Comparison of ENCODE assay signal across 16 cellular contexts in genomic region chr2:145626301-145626700, GRCh38.
"Had no signal": no experiment of that assay in that cellular context is flagged by ENCODE, and none has a peak within 500 bp of the region (broad histone marks: within the 10 kb centered on the region; RNA-seq: fewer than 3 reads in every experiment).

No MANE protein-coding gene starts in this region.

- H3K27me3 ChIP-seq: gastroesophageal sphincter, suprapubic skin, thyroid gland had no signal

- H3K4me1 ChIP-seq: gastroesophageal sphincter, suprapubic skin, thyroid gland had no signal

- H3K36me3 ChIP-seq: gastroesophageal sphincter, suprapubic skin, thyroid gland had no signal

- DNase-seq: effector CD8-positive, alpha-beta T cell; glutamatergic neuron; islet precursor cell; natural killer cell; posterior cingulate gyrus; right cardiac atrium; stimulated activated CD4-positive, alpha-beta T cell treated with anti-CD3 and anti-CD28 coated beads, Interleukin-2, amount 100 ng/mL, for 48 hours; stimulated activated naive CD4-positive, alpha-beta T cell treated with Interleukin-2 at 50 U/mL for 16 hours; thyroid gland had no signal

- H3K9me3 ChIP-seq: gastroesophageal sphincter, suprapubic skin, thyroid gland had no signal

- H3K4me3 ChIP-seq: gastroesophageal sphincter, smooth muscle cell, suprapubic skin, thyroid gland had no signal

- H3K4me2 ChIP-seq: smooth muscle cell had no signal

- H3K27ac ChIP-seq: gastroesophageal sphincter, suprapubic skin, thyroid gland had no signal

- FAIRE-seq: colon, urothelium cell line had no signal

- ATAC-seq: esophagus mucosa, gastroesophageal sphincter, left lobe of liver, natural killer cell, right cardiac atrium had no signal
